In genomic region chr3:98731720-98732238, GRCh38 we compare ENCODE assay signal across 8 cellular contexts. TPM values are rescaled to one million over a fixed set of nuclear protein-coding genes. Genes with fewer than 3 reads are reported as not detected.
DNase-seq lines count a peak whose midpoint lies in the region; ATAC-seq, FAIRE-seq and TF ChIP-seq lines count a peak whose summit lies in the region.

No MANE protein-coding gene starts in this region.

- H3K27me3 Mint-ChIP-seq in Caco-2 (ENCODE audit: insufficient read depth, unreplicated experiment): no peaks in the 10 kb centered on the region
- peaks cover 14% of the 10 kb centered on the region for H3K27me3 Mint-ChIP-seq in neural progenitor cell (ENCODE audit: insufficient read depth, low read depth)

- H3K4me1 Mint-ChIP-seq in Caco-2 (ENCODE audit: low read depth, unreplicated experiment): peaks cover 10% of the 10 kb centered on the region
- H3K4me1 Mint-ChIP-seq in neural progenitor cell: peaks cover 15% of the 10 kb centered on the region

- TSS peak; percentile 30 for BruUV-seq in Caco-2 (replicated peaks; lab: Mats Ljungman, UMichigan)
- BruUV-seq in endothelial cell of umbilical vein (replicated peaks; lab: Mats Ljungman, UMichigan): TSS peak; percentile 57

- no peaks in the 10 kb centered on the region for H3K9me3 ChIP-seq in Caco-2
- no peaks in the 10 kb centered on the region for H3K9me3 ChIP-seq in Peyer's patch
- H3K9me3 ChIP-seq in endothelial cell of umbilical vein (replicated peaks; ENCODE audit: control insufficient read depth, insufficient read depth, low read length): no peaks in the 10 kb centered on the region
- no peaks in the 10 kb centered on the region for H3K9me3 ChIP-seq in neural progenitor cell (ENCODE audit: low read depth)

- H3K79me2 ChIP-seq in endothelial cell of umbilical vein (ENCODE audit: control insufficient read depth, insufficient read depth, low read length): peaks cover 44% of the 10 kb centered on the region
- H3K79me2 ChIP-seq in neural progenitor cell (ENCODE audit: low read depth): peaks cover 12% of the 10 kb centered on the region

- DNase-seq in Caco-2 (peak in 1 of 2 experiments; percentile 17), Peyer's patch (no peak), endothelial cell of umbilical vein (ENCODE audit: low read depth, low spot score) (peak; percentile 72), neural progenitor cell (ENCODE audit: low spot score) (no peak), D341Med (ENCODE audit: low spot score) (no peak), NCI-H2227 treated with DMSO at 0.1 percent for 48 hours (lab: John Stamatoyannopoulos, UW) (no peak), NK-92 (lab: John Stamatoyannopoulos, UW; ENCODE audit: unreplicated experiment) (no peak)

- H3K4me3 Mint-ChIP-seq in Caco-2 (ENCODE audit: unreplicated experiment): peak overlapping the region; percentile 85
- peak overlapping the region; percentile 90 for H3K4me3 Mint-ChIP-seq in neural progenitor cell

- peaks cover 19% of the 10 kb centered on the region for H3K36me3 Mint-ChIP-seq in Caco-2 (ENCODE audit: insufficient read depth, unreplicated experiment)
- peaks cover 2% of the 10 kb centered on the region for H3K36me3 Mint-ChIP-seq in neural progenitor cell

- H3K9me3 Mint-ChIP-seq in Caco-2 (ENCODE audit: unreplicated experiment): peaks cover 7% of the 10 kb centered on the region
- H3K9me3 Mint-ChIP-seq in neural progenitor cell: no peaks in the 10 kb centered on the region

- no peaks in the 10 kb centered on the region for H3K9me1 ChIP-seq in endothelial cell of umbilical vein (replicated peaks; ENCODE audit: control insufficient read depth, extremely low read depth, insufficient read depth, low read length)

- CTCF ChIA-PET in Caco-2 (lab: Charles Lee): interaction anchor here (0.6 to 1.2 kb wide), 7 partner anchors 21 to 209 kb away, joined by 3 to 8 read pairs (median 4); partner anchors contain the start of gene CLDND1
- CTCF ChIA-PET in endothelial cell of umbilical vein (lab: Charles Lee): interaction anchor here (1.2 to 6.7 kb wide), 5 partner anchors 41 to 129 kb away, joined by 3 to 37 read pairs (median 11); no protein-coding TSS in a partner anchor

- no peak for FAIRE-seq in endothelial cell of umbilical vein (lab: Jason Lieb, UNC)

- no peak for ATAC-seq in GM18520 (IDR thresholded peaks at IDR 0.05; ENCODE audit: unreplicated experiment)

- intact Hi-C loops in Caco-2 (cut with micrococcal nuclease; ENCODE audit: unreplicated experiment) (loop anchor here (1.0 to 2.0 kb wide), 7 partner anchors 10 to 139 kb away; partner anchors contain the start of gene CPOX), endothelial cell of umbilical vein (cut with micrococcal nuclease) (loop anchor here (2.0 to 5.0 kb wide), 4 partner anchors 33 to 246 kb away; no protein-coding TSS in a partner anchor)

- TF ChIP-seq CTCF in Caco-2 (IDR thresholded peaks at IDR 0.05; ENCODE audit: insufficient read depth in 1 of 2, low read depth in 1 of 2, low read length in 1 of 2, severe bottlenecking in 1 of 2, unreplicated experiment in 1 of 2): no peak
- TF ChIP-seq CTCF in Peyer's patch (IDR thresholded peaks at IDR 0.05): no peak
- TF ChIP-seq CTCF in endothelial cell of umbilical vein (IDR thresholded peaks at IDR 0.05; ENCODE audit: extremely low read depth in 1 of 2, insufficient read depth in 1 of 2, low read depth in 1 of 2, low read length in 2 of 2): no peak
- TF ChIP-seq CTCF in neural progenitor cell (IDR thresholded peaks at IDR 0.05): no peak

- H3K27me3 ChIP-seq in Caco-2 (replicated peaks; ENCODE audit: control insufficient read depth, insufficient read depth, low read length) (no peaks in the 10 kb centered on the region), Peyer's patch (no peaks in the 10 kb centered on the region), endothelial cell of umbilical vein (ENCODE audit: control insufficient read depth in 2 of 2, insufficient read depth in 2 of 2, low read length in 2 of 2) (no peaks in the 10 kb centered on the region), neural progenitor cell (peaks cover 23% of the 10 kb centered on the region)

- H3K27ac ChIP-seq in Peyer's patch (peak overlapping the region in 2 of 4 donors; percentile 16 to 45), endothelial cell of umbilical vein (ENCODE audit: insufficient read depth, low read depth, low read length) (peak overlapping the region; percentile 92), neural progenitor cell (no peak overlapping the region)

- dilution Hi-C loops in endothelial cell of umbilical vein (cut with MboI; ENCODE audit: extremely low pct_ligation_motif_present, low sequenced_read_pairs): no loop called here

- TF ChIP-seq POLR2A in Peyer's patch (IDR thresholded peaks at IDR 0.05) (no peak), endothelial cell of umbilical vein (IDR thresholded peaks at IDR 0.05; ENCODE audit: low read depth, low read length) (no peak)

- H3K27ac Mint-ChIP-seq in Caco-2 (ENCODE audit: unreplicated experiment) (peak overlapping the region; percentile 79), neural progenitor cell (peak overlapping the region; percentile 53)

- H3K4me1 ChIP-seq in Caco-2 (peaks cover 25% of the 10 kb centered on the region), Peyer's patch (peaks cover 0 to 15% (median 0%) of the 10 kb centered on the region in 4 donors), endothelial cell of umbilical vein (ENCODE audit: control insufficient read depth, extremely low read depth, insufficient read depth, low read length) (peaks cover 45% of the 10 kb centered on the region), neural progenitor cell (peaks cover 11% of the 10 kb centered on the region)

- H2AFZ ChIP-seq in endothelial cell of umbilical vein (ENCODE audit: low read depth, low read length): peak overlapping the region; percentile 88
- H2AFZ ChIP-seq in neural progenitor cell (replicated peaks): peak overlapping the region; percentile 88

- H4K20me1 ChIP-seq in endothelial cell of umbilical vein (replicated peaks; ENCODE audit: control insufficient read depth, extremely low read depth, insufficient read depth, low read length) (no peaks in the 10 kb centered on the region), neural progenitor cell (ENCODE audit: low read depth) (no peaks in the 10 kb centered on the region)

- H3K4me2 ChIP-seq in endothelial cell of umbilical vein (ENCODE audit: insufficient read depth, low read length): peak overlapping the region; percentile 95
- peak overlapping the region; percentile 94 for H3K4me2 ChIP-seq in neural progenitor cell

- H3K4me3 ChIP-seq in Caco-2 (ENCODE audit: low read depth, low read length): peak overlapping the region; percentile 89
- H3K4me3 ChIP-seq in Peyer's patch: peak overlapping the region; percentile 24 to 66 (median 52)
- H3K4me3 ChIP-seq in endothelial cell of umbilical vein (replicated peaks in 1 of 3; ENCODE audit: insufficient read depth in 1 of 3, low read depth in 1 of 3, low read length in 3 of 3): peak overlapping the region; percentile 45 to 96 (median 86)
- peak overlapping the region; percentile 69 for H3K4me3 ChIP-seq in neural progenitor cell

- H3K9ac ChIP-seq in endothelial cell of umbilical vein (replicated peaks; ENCODE audit: extremely low read depth, insufficient read depth, low read length) (peak overlapping the region; percentile 98), neural progenitor cell (no peak overlapping the region)

- POLR2A ChIA-PET in Caco-2 (lab: Charles Lee) (interaction anchor here (0.6 to 1.4 kb wide), 3 partner anchors 10 to 51 kb away, joined by 3 to 23 read pairs (median 7); no protein-coding TSS in a partner anchor), endothelial cell of umbilical vein (lab: Charles Lee) (interaction anchor here (1.1 kb wide), 1 partner anchor 47 kb away, joined by 3 read pairs; no protein-coding TSS in a partner anchor)

- H3K36me3 ChIP-seq in Caco-2 (ENCODE audit: control insufficient read depth, insufficient read depth, low read length) (no peaks in the 10 kb centered on the region; the same call in 1 of the 2 replicates), Peyer's patch (no peaks in the 10 kb centered on the region), endothelial cell of umbilical vein (ENCODE audit: control insufficient read depth in 2 of 2, extremely low read depth in 1 of 2, insufficient read depth in 2 of 2, low read length in 2 of 2) (no peaks in the 10 kb centered on the region), neural progenitor cell (no peaks in the 10 kb centered on the region)

- peaks cover 13% of the 10 kb centered on the region for H3F3A ChIP-seq in neural progenitor cell (ENCODE audit: low read depth)

TF ChIP-seq in endothelial cell of umbilical vein, 7 proteins besides CTCF, POLR2A, EP300 and RAD21:
- TF ChIP-seq MYC (IDR thresholded peaks at IDR 0.05; ENCODE audit: low read depth, low read length) (no peak), JUN (IDR thresholded peaks at IDR 0.05; ENCODE audit: borderline replicate concordance, insufficient read depth, insufficient read length, low read depth) (no peak), EZH2 (IDR thresholded peaks at IDR 0.05; ENCODE audit: borderline replicate concordance, low read depth, low read length, severe bottlenecking) (no peak), POLR2AphosphoS5 (IDR thresholded peaks at IDR 0.05; ENCODE audit: insufficient read depth, low read depth, low read length) (no peak), GATA2 (IDR thresholded peaks at IDR 0.05; ENCODE audit: insufficient read depth, insufficient read length, low read depth, low read length) (no peak), FOS (IDR thresholded peaks at IDR 0.05; ENCODE audit: borderline replicate concordance, insufficient read depth, low read length) (no peak)
- TF ChIP-seq, protein P1, sequence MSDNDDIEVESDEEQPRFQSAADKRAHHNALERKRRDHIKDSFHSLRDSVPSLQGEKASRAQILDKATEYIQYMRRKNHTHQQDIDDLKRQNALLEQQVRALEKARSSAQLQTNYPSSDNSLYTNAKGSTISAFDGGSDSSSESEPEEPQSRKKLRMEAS (IDR thresholded peaks at IDR 0.05; ENCODE audit: insufficient read depth, insufficient read length): no peak

RNA-seq across cellular contexts. Expression of gene ST3GAL6, which starts 31.4 kb away (rescaled TPM):
- total RNA-seq in Caco-2 (2022): 59.7 and 67.2 TPM in 2 replicates
- 1 to 10 TPM; 1.6 to 6.6 (median 2.5) TPM for total RNA-seq in Peyer's patch
- 17.7 and 35.9 TPM in 2 replicates for total RNA-seq in endothelial cell of umbilical vein
- 11.3 and 13.2 TPM in 2 replicates for polyA plus RNA-seq in endothelial cell of umbilical vein
- 9.4 and 9.9 TPM in 2 replicates for polyA plus RNA-seq in endothelial cell of umbilical vein (2011; cell fraction: cytosol; rRNA removed)
- polyA plus RNA-seq in endothelial cell of umbilical vein (2011; cell fraction: nucleus; rRNA removed): 44.5 and 49.7 TPM in 2 replicates
- polyA plus RNA-seq in endothelial cell of umbilical vein (2012): 19.5 and 21.1 TPM in 2 replicates
- 11.9 and 23.9 TPM in 2 replicates for polyA minus RNA-seq in endothelial cell of umbilical vein
- polyA minus RNA-seq in endothelial cell of umbilical vein (2011; cell fraction: cytosol; rRNA and poly(A)+ RNA removed): not detected
- 35.4 and 40.4 TPM in 2 replicates for polyA minus RNA-seq in endothelial cell of umbilical vein (2011; cell fraction: nucleus; rRNA and poly(A)+ RNA removed)
- total RNA-seq in neural progenitor cell (ENCODE audit: low replicate concordance): 13.5 and 18.6 TPM in 2 replicates
